19 cellular contexts compared by ENCODE assay signal in the genomic region with DNA sequence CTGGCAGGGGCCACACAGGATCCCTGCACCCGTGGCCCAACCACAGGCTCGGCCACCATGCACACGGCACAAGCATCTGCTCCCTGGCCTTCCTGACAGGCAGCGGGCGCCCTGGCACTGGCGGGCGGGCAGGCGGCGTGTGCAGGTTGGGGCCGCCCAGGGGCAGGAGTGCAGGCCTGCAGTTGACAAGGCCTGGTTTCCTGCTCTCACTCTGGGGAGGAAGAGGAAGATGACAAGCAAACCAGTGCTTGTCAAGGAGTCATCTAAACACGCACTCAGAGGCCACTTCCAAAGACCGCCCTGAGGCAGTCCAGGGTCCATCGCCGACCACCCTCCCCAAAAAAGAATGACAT.
DNase-seq lines count a peak whose midpoint lies in the region; ATAC-seq and FAIRE-seq lines count a peak whose summit lies in the region.
"Had no signal": no experiment of that assay in that cellular context is flagged by ENCODE, and none has a peak within 500 bp of the region (broad histone marks: within the 10 kb centered on the region; RNA-seq: fewer than 3 reads in every experiment).

No MANE protein-coding gene starts in this region.

- ATAC-seq in right cardiac atrium (peak; percentile 9 to 31), HG02973 (IDR thresholded peaks at IDR 0.05; ENCODE audit: unreplicated experiment) (no peak)
- ATAC-seq: Panc1 had no signal

- peaks cover 30 to 48% (median 40%) of the 10 kb centered on the region in 10 experiments for H3K4me1 ChIP-seq in BLaER1 treated with 17β-estradiol and CSF1 and Interleukin-3, amounts not matched to agents 10 nM and 100 nM
- peaks cover 2% of the 10 kb centered on the region for H3K4me1 ChIP-seq in right cardiac atrium (ENCODE audit: control insufficient read depth, insufficient read depth, low read length)

- no peaks in the 10 kb centered on the region for H3K36me3 ChIP-seq in BLaER1 treated with 17β-estradiol and CSF1 and Interleukin-3, amounts not matched to agents 10 nM and 100 nM
- H3K36me3 ChIP-seq: esophagus muscularis mucosa had no signal

- H3K27ac ChIP-seq in BLaER1 treated with 17β-estradiol and CSF1 and Interleukin-3, amounts not matched to agents 10 nM and 100 nM = peak overlapping the region in 5 of 11 experiments; percentile 31 to 58 (median 44); a peak in 8 of 22 replicates
- H3K27ac ChIP-seq in right cardiac atrium (ENCODE audit: low read length) (no peak overlapping the region), caudate nucleus (ENCODE audit: low read depth, low read length) (no peak overlapping the region)
- H3K27ac ChIP-seq: esophagus muscularis mucosa had no signal

- FAIRE-seq in frontal cortex (lab: Jason Lieb, UNC) = no peak

- H3K9ac ChIP-seq in BLaER1 treated with 17β-estradiol and CSF1 and Interleukin-3, amounts not matched to agents 10 nM and 100 nM = peak overlapping the region in 5 of 11 experiments; percentile 15 to 54 (median 34); a peak in 6 of 22 replicates
- H3K9ac ChIP-seq: SK-N-SH had no signal

- H4K20me1 ChIP-seq in BLaER1 treated with 17β-estradiol and CSF1 and Interleukin-3, amounts not matched to agents 10 nM and 100 nM = no peaks in the 10 kb centered on the region

- intact Hi-C loops in right cardiac atrium (cut with DNase I) (no loop called here), posterior vena cava (cut with DNase I) (loop anchor here in 1 of 2 donors (5.0 kb wide), 1 partner anchor 59 kb away; no protein-coding TSS in a partner anchor)

- no peak overlapping the region; a peak in 1 of 20 replicates for H3K4me3 ChIP-seq in BLaER1 treated with 17β-estradiol and CSF1 and Interleukin-3, amounts not matched to agents 10 nM and 100 nM
- no peak overlapping the region for H3K4me3 ChIP-seq in right cardiac atrium (ENCODE audit: low read length)
- H3K4me3 ChIP-seq: esophagus muscularis mucosa had no signal

- peak; percentile 86 for DNase-seq in UCSD-AML1 (lab: John Stamatoyannopoulos, UW; ENCODE audit: unreplicated experiment)
- DNase-seq in right cardiac atrium = peak in 1 of 3 donors; percentile 63
- DNase-seq in posterior vena cava (ENCODE audit: low spot score) = peak; percentile 80
- DNase-seq in epidermal melanocyte (ENCODE audit: insufficient read length, low spot score) = no peak
- no peak for DNase-seq in frontal cortex (ENCODE audit: low spot score in 2 of 2)
- no peak for DNase-seq in caudate nucleus (lab: John Stamatoyannopoulos, UW)
- DNase-seq: activated CD4-positive, alpha-beta T cell treated with anti-CD3 and anti-CD28 coated beads for 48 hours; activated CD8-positive, alpha-beta memory T cell treated with anti-CD3 and anti-CD28 coated beads, Interleukin-2, amount 50 U/mL, for 48 hours; DMS53; left cardiac atrium; MV-4-11; NCI-H1694 treated with DMSO at 0.1 percent for 48 hours; NCI-H226; nucleus accumbens; SK-N-SH had no signal

- H3K27me3 ChIP-seq in BLaER1 treated with 17β-estradiol and CSF1 and Interleukin-3, amounts not matched to agents 10 nM and 100 nM = no peaks in the 10 kb centered on the region
- H3K27me3 ChIP-seq in right cardiac atrium (ENCODE audit: control insufficient read depth, insufficient read depth) = no peaks in the 10 kb centered on the region

- peaks cover 7 to 19% (median 13%) of the 10 kb centered on the region in 11 experiments; a peak in 16 of 22 replicates for H3K9me3 ChIP-seq in BLaER1 treated with 17β-estradiol and CSF1 and Interleukin-3, amounts not matched to agents 10 nM and 100 nM (replicated peaks in 1 of 11)
- no peaks in the 10 kb centered on the region for H3K9me3 ChIP-seq in right cardiac atrium (ENCODE audit: control insufficient read depth, low read length)
- H3K9me3 ChIP-seq: esophagus muscularis mucosa, SK-N-SH had no signal

- H3K4me2 ChIP-seq in BLaER1 treated with 17β-estradiol and CSF1 and Interleukin-3, amounts not matched to agents 10 nM and 100 nM = peak overlapping the region; percentile 69 to 95 (median 84)
- H3K4me2 ChIP-seq: SK-N-SH had no signal

- 66% methylated on average over 14 of the region's 14 CpGs for WGBS in right cardiac atrium

Comparison
In these comparisons a context has a peak if more than half of its experiments do, and no peak if none do; other contexts are left out.
1. DNase-seq: peak in UCSD-AML1 (single experiment) and posterior vena cava (single experiment); none in epidermal melanocyte (single experiment), frontal cortex (0 of 2) and caudate nucleus (0 of 61).